In genomic region chr10:30379983-30380382, GRCh38 we compare ENCODE assay signal across 38 cellular contexts.
"Had no signal": no experiment of that assay in that cellular context is flagged by ENCODE, and none has a peak within 500 bp of the region (broad histone marks: within the 10 kb centered on the region; RNA-seq: fewer than 3 reads in every experiment).

No MANE protein-coding gene starts in this region.

- H3K9me3 ChIP-seq: ascending aorta had no signal

- H3K27ac Mint-ChIP-seq: activated B cell treated with CpG ODN at 0.5 μM for 24 hours; activated CD4-positive, alpha-beta memory T cell treated with anti-CD3 and anti-CD28 coated beads for 36 hours; activated CD4-positive, alpha-beta T cell treated with anti-CD3 and anti-CD28 coated beads, Interleukin-2, amount 10 ng/mL, durations not matched to agents 24 days and 14 days; activated CD8-positive, alpha-beta T cell treated with anti-CD3 and anti-CD28 coated beads for 36 hours; activated naive CD4-positive, alpha-beta T cell treated with anti-CD3 and anti-CD28 coated beads, Interleukin-2, amount 10 ng/mL, durations not matched to agents 7 days and 5 days; activated naive CD4-positive, alpha-beta T cell treated with anti-CD3 and anti-CD28 coated beads, Interleukin-2, amount 50 U/mL, for 24 hours; activated naive CD8-positive, alpha-beta T cell; activated naive CD8-positive, alpha-beta T cell treated with anti-CD3 and anti-CD28 coated beads, Interleukin-2, amount 10 ng/mL, durations not matched to agents 7 days and 5 days; activated naive CD8-positive, alpha-beta T cell treated with anti-CD3 and anti-CD28 coated beads, Interleukin-2, amount 50 U/mL, for 24 hours; activated T-cell treated with anti-CD3 and anti-CD28 coated beads, Interleukin-2, amount 50 U/mL, for 72 hours; activated T-helper 1 cell treated with anti-CD3 and anti-CD28 coated beads, Interleukin-12 subunit alpha, Interleukin-12 subunit beta, Interleukin-2, Interleukin-4 antibody, amounts not matched to agents 30 ng/mL and 10 ng/mL and 1 ng/mL, durations not matched to agents 14 hours and 24 hours and 36 hours; activated T-helper 17 cell treated with anti-CD3 and anti-CD28 coated beads, Interleukin-2, amount 50 U/mL, for 72 hours; brain; T-helper 1 cell treated with Interleukin-12 subunit alpha and Interleukin-12 subunit beta and Interleukin-4 antibody, amounts not matched to agents 30 μg/mL and 1 μg/mL, for 36 hours; T-helper 2 cell treated with Interferon-gamma antibody and Interleukin-4, amounts not matched to agents 5 μg/mL and 100 μg/mL, for 36 hours had no signal

- H3K9me3 Mint-ChIP-seq: activated B cell treated with CpG ODN at 0.5 μM for 24 hours; activated CD4-positive, alpha-beta memory T cell treated with anti-CD3 and anti-CD28 coated beads for 36 hours; activated CD4-positive, alpha-beta T cell treated with anti-CD3 and anti-CD28 coated beads, Interleukin-2, amount 10 ng/mL, durations not matched to agents 24 days and 14 days; activated CD8-positive, alpha-beta T cell treated with anti-CD3 and anti-CD28 coated beads for 36 hours; activated naive CD4-positive, alpha-beta T cell treated with anti-CD3 and anti-CD28 coated beads, Interleukin-2, amount 10 ng/mL, durations not matched to agents 7 days and 5 days; activated naive CD4-positive, alpha-beta T cell treated with anti-CD3 and anti-CD28 coated beads, Interleukin-2, amount 50 U/mL, for 24 hours; activated naive CD8-positive, alpha-beta T cell treated with anti-CD3 and anti-CD28 coated beads, Interleukin-2, amount 10 ng/mL, durations not matched to agents 7 days and 5 days; activated naive CD8-positive, alpha-beta T cell treated with anti-CD3 and anti-CD28 coated beads, Interleukin-2, amount 50 U/mL, for 24 hours; activated T-cell treated with anti-CD3 and anti-CD28 coated beads, Interleukin-2, amount 50 U/mL, for 4 hours; activated T-cell treated with anti-CD3 and anti-CD28 coated beads, Interleukin-2, amount 50 U/mL, for 72 hours; activated T-helper 1 cell treated with anti-CD3 and anti-CD28 coated beads, Interleukin-12 subunit alpha, Interleukin-12 subunit beta, Interleukin-2, Interleukin-4 antibody, amounts not matched to agents 30 ng/mL and 10 ng/mL and 1 ng/mL, durations not matched to agents 14 hours and 24 hours and 36 hours; activated T-helper 17 cell treated with anti-CD3 and anti-CD28 coated beads, Interleukin-2, amount 50 U/mL, for 72 hours; central memory CD8-positive, alpha-beta T cell; T-helper 1 cell treated with Interleukin-12 subunit alpha and Interleukin-12 subunit beta and Interleukin-4 antibody, amounts not matched to agents 30 μg/mL and 1 μg/mL, for 36 hours; T-helper 2 cell treated with Interferon-gamma antibody and Interleukin-4, amounts not matched to agents 5 μg/mL and 100 μg/mL, for 36 hours had no signal

- ATAC-seq: activated CD8-positive, alpha-beta T cell treated with anti-CD3 and anti-CD28 coated beads for 36 hours; activated naive CD8-positive, alpha-beta T cell treated with anti-CD3 and anti-CD28 coated beads, Interleukin-2, amount 50 U/mL, for 24 hours; activated T-cell treated with anti-CD3 and anti-CD28 coated beads, Interleukin-2, amount 50 U/mL, for 4 hours; activated T-cell treated with anti-CD3 and anti-CD28 coated beads, Interleukin-2, amount 50 U/mL, for 72 hours; activated T-helper 17 cell treated with anti-CD3 and anti-CD28 coated beads, Interleukin-2, amount 50 U/mL, for 72 hours had no signal

- H3K4me1 ChIP-seq: ascending aorta had no signal

- H3K36me3 ChIP-seq: ascending aorta, cardiac muscle cell had no signal

- H3K36me3 Mint-ChIP-seq: activated CD4-positive, alpha-beta memory T cell treated with anti-CD3 and anti-CD28 coated beads for 36 hours; activated naive CD4-positive, alpha-beta T cell treated with anti-CD3 and anti-CD28 coated beads, Interleukin-2, amount 10 ng/mL, durations not matched to agents 7 days and 5 days; activated naive CD4-positive, alpha-beta T cell treated with anti-CD3 and anti-CD28 coated beads, Interleukin-2, amount 50 U/mL, for 24 hours; activated naive CD8-positive, alpha-beta T cell; activated naive CD8-positive, alpha-beta T cell treated with anti-CD3 and anti-CD28 coated beads, Interleukin-2, amount 10 ng/mL, durations not matched to agents 7 days and 5 days; brain had no signal

- H3K4me3 Mint-ChIP-seq: activated B cell treated with CpG ODN at 0.5 μM for 24 hours; activated CD4-positive, alpha-beta memory T cell treated with anti-CD3 and anti-CD28 coated beads for 36 hours; activated CD4-positive, alpha-beta T cell treated with anti-CD3 and anti-CD28 coated beads, Interleukin-2, amount 10 ng/mL, durations not matched to agents 24 days and 14 days; activated CD8-positive, alpha-beta T cell treated with anti-CD3 and anti-CD28 coated beads for 36 hours; activated naive CD4-positive, alpha-beta T cell treated with anti-CD3 and anti-CD28 coated beads, Interleukin-2, amount 10 ng/mL, durations not matched to agents 7 days and 5 days; activated naive CD4-positive, alpha-beta T cell treated with anti-CD3 and anti-CD28 coated beads, Interleukin-2, amount 50 U/mL, for 24 hours; activated naive CD8-positive, alpha-beta T cell; activated naive CD8-positive, alpha-beta T cell treated with anti-CD3 and anti-CD28 coated beads, Interleukin-2, amount 10 ng/mL, durations not matched to agents 7 days and 5 days; activated naive CD8-positive, alpha-beta T cell treated with anti-CD3 and anti-CD28 coated beads, Interleukin-2, amount 50 U/mL, for 24 hours; activated T-cell treated with anti-CD3 and anti-CD28 coated beads, Interleukin-2, amount 50 U/mL, for 4 hours; activated T-cell treated with anti-CD3 and anti-CD28 coated beads, Interleukin-2, amount 50 U/mL, for 72 hours; activated T-helper 1 cell treated with anti-CD3 and anti-CD28 coated beads, Interleukin-12 subunit alpha, Interleukin-12 subunit beta, Interleukin-2, Interleukin-4 antibody, amounts not matched to agents 30 ng/mL and 10 ng/mL and 1 ng/mL, durations not matched to agents 14 hours and 24 hours and 36 hours; activated T-helper 17 cell treated with anti-CD3 and anti-CD28 coated beads, Interleukin-2, amount 50 U/mL, for 72 hours; brain; central memory CD8-positive, alpha-beta T cell; T-helper 1 cell treated with Interleukin-12 subunit alpha and Interleukin-12 subunit beta and Interleukin-4 antibody, amounts not matched to agents 30 μg/mL and 1 μg/mL, for 36 hours; T-helper 2 cell treated with Interferon-gamma antibody and Interleukin-4, amounts not matched to agents 5 μg/mL and 100 μg/mL, for 36 hours had no signal

- H3K27ac ChIP-seq: ascending aorta, cardiac muscle cell, VCaP had no signal

- DNase-seq: activated B cell treated with CpG ODN at 0.5 μM for 24 hours; activated CD4-positive, alpha-beta memory T cell treated with anti-CD3 and anti-CD28 coated beads for 36 hours; activated CD4-positive, alpha-beta T cell treated with anti-CD3 and anti-CD28 coated beads for 4 hours; activated CD4-positive, alpha-beta T cell treated with anti-CD3 and anti-CD28 coated beads, Interleukin-2, amount 10 ng/mL, durations not matched to agents 24 days and 14 days; activated CD4-positive, alpha-beta T cell treated with anti-CD3 and anti-CD28 coated beads, Interleukin-2, amount 50 U/mL, for 1 hour; activated CD4-positive, alpha-beta T cell treated with anti-CD3 and anti-CD28 coated beads, Interleukin-2, amount 50 U/mL, for 4 hours; activated CD4-positive, CD25-positive, alpha-beta regulatory T cell treated with anti-CD3 and anti-CD28 coated beads, Interleukin-2, amount 50 U/mL, for 72 hours; activated CD8-positive, alpha-beta memory T cell treated with anti-CD3 and anti-CD28 coated beads, Interleukin-2, amount 50 U/mL, for 4 hours; activated CD8-positive, alpha-beta T cell treated with anti-CD3 and anti-CD28 coated beads for 36 hours; activated effector memory CD4-positive, alpha-beta T cell treated with anti-CD3 and anti-CD28 coated beads, Interleukin-2, amount 50 U/mL, for 16 hours; activated gamma-delta T cell treated with Interleukin-2 at 50 U/mL for 16 hours; activated naive CD4-positive, alpha-beta T cell; activated naive CD4-positive, alpha-beta T cell treated with anti-CD3 and anti-CD28 coated beads, Interleukin-2, amount 10 ng/mL, durations not matched to agents 7 days and 5 days; activated naive CD8-positive, alpha-beta T cell treated with anti-CD3 and anti-CD28 coated beads, Interleukin-2, amount 10 ng/mL, durations not matched to agents 7 days and 5 days; activated naive CD8-positive, alpha-beta T cell treated with anti-CD3 and anti-CD28 coated beads, Interleukin-2, amount 50 U/mL, for 24 hours; activated T-cell treated with anti-CD3 and anti-CD28 coated beads for 4 hours; activated T-cell treated with anti-CD3 and anti-CD28 coated beads, Interleukin-2, amount 50 U/mL, for 1 hour; activated T-cell treated with anti-CD3 and anti-CD28 coated beads, Interleukin-2, amount 50 U/mL, for 4 hours; activated T-cell treated with anti-CD3 and anti-CD28 coated beads, Interleukin-2, amount 50 U/mL, for 72 hours; amygdala; anterior cingulate cortex; caudate nucleus; cerebellar nuclear complex; T-helper 2 cell; T-helper 9 cell had no signal

- FAIRE-seq: bronchial epithelial cell, TTC549 had no signal

- H3K4me1 Mint-ChIP-seq: activated B cell treated with CpG ODN at 0.5 μM for 24 hours; activated T-helper 17 cell treated with anti-CD3 and anti-CD28 coated beads, Interleukin-2, amount 50 U/mL, for 72 hours; central memory CD8-positive, alpha-beta T cell had no signal

- H3K27me3 Mint-ChIP-seq: activated naive CD4-positive, alpha-beta T cell treated with anti-CD3 and anti-CD28 coated beads, Interleukin-2, amount 50 U/mL, for 24 hours; activated naive CD8-positive, alpha-beta T cell; activated naive CD8-positive, alpha-beta T cell treated with anti-CD3 and anti-CD28 coated beads, Interleukin-2, amount 50 U/mL, for 24 hours; brain had no signal

- H3K4me3 ChIP-seq: ascending aorta, cardiac muscle cell had no signal

- H3K27me3 ChIP-seq: ascending aorta, cardiac muscle cell had no signal
